In the genomic region with DNA sequence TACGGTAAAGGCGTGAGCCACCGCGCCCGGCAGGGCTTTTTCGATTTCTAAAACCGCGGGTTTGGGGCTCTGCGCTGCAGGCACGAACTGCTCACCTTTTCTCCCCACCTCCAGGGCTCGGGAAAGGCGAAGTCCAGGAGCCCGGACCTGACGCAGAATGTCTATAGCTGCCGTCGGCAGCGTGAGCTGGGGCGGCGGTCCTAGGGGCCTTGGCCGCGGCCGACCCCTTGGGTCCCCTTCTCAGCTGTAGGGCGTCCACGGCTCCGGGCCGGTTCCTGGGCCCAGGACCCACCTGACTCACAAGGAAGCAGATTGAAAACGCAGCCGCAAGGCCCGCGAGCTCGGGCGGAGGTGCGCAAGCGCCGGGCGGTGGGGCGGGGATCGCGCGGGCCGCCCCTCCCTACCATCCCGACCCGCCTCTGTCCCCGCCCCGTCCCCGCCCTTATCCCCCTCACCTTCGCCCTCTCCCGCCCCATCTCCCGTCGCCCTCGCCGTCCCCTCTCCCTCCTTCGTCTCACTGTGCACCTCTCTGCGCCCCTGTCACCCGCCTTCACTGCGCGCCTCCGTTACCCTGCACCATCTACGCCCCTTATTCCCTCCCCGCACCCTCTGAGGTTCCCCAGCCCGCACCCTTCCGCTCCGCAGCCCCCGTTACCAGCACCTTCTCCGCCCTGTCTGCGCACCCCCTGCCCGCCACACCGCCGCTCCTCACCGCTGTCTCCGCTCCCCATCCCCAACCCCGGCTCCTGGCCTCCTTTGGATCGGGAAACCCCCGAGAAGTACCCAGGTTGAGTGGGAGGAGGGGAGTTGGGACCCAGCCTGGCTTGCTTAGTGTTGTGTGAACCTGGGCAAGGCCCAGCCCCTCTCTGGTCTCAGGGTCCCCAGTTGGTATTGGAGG, we compare ENCODE assay signal across 1 cellular context.
TF ChIP-seq lines count a peak whose summit lies in the region.

A gene with protein sequence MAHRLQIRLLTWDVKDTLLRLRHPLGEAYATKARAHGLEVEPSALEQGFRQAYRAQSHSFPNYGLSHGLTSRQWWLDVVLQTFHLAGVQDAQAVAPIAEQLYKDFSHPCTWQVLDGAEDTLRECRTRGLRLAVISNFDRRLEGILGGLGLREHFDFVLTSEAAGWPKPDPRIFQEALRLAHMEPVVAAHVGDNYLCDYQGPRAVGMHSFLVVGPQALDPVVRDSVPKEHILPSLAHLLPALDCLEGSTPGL (minus strand): TSS at position 353 of the 898 bp plus-strand sequence. CDS start 2,632 bp downstream, outside the sequence.

TF ChIP-seq in HepG2, 621 proteins besides CTCF, POLR2A, EP300 and RAD21 (continued from another document and continues in another):
- TF ChIP-seq, protein P1, sequence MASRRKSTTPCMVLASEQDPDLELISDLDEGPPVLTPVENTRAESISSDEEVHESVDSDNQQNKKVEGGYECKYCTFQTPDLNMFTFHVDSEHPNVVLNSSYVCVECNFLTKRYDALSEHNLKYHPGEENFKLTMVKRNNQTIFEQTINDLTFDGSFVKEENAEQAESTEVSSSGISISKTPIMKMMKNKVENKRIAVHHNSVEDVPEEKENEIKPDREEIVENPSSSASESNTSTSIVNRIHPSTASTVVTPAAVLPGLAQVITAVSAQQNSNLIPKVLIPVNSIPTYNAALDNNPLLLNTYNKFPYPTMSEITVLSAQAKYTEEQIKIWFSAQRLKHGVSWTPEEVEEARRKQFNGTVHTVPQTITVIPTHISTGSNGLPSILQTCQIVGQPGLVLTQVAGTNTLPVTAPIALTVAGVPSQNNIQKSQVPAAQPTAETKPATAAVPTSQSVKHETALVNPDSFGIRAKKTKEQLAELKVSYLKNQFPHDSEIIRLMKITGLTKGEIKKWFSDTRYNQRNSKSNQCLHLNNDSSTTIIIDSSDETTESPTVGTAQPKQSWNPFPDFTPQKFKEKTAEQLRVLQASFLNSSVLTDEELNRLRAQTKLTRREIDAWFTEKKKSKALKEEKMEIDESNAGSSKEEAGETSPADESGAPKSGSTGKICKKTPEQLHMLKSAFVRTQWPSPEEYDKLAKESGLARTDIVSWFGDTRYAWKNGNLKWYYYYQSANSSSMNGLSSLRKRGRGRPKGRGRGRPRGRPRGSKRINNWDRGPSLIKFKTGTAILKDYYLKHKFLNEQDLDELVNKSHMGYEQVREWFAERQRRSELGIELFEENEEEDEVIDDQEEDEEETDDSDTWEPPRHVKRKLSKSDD (CRISPR knock-in tag; IDR thresholded peaks at IDR 0.05; ENCODE audit: low read depth) = 0 out of 2 replicates have a peak, but pooled peaks have one; percentile 38
- TF ChIP-seq HES4 (CRISPR knock-in tag; IDR thresholded peaks at IDR 0.05; ENCODE audit: borderline replicate concordance) (peak; percentile 69), ZNF337 (CRISPR knock-in tag; IDR thresholded peaks at IDR 0.05; ENCODE audit: borderline replicate concordance, low read depth) (no peak), ARID2 (CRISPR knock-in tag; IDR thresholded peaks at IDR 0.05; ENCODE audit: borderline replicate concordance) (peak; percentile 49; the same call in 1 of the 2 replicates), LCORL (IDR thresholded peaks at IDR 0.05) (no peak), LCORL (CRISPR knock-in tag; IDR thresholded peaks at IDR 0.05) (peak; percentile 73), ZNF746 (CRISPR knock-in tag; IDR thresholded peaks at IDR 0.05) (peak; percentile 87), TOPORS (CRISPR knock-in tag; IDR thresholded peaks at IDR 0.05) (peak; percentile 50; the same call in 1 of the 2 replicates), ZNF850 (CRISPR knock-in tag; conservative IDR thresholded peaks at IDR 0.05) (0 out of 2 replicates have a peak, but pooled peaks have one; percentile 36), ZNF446 (CRISPR knock-in tag; IDR thresholded peaks at IDR 0.05) (peak; percentile 76; the same call in 1 of the 2 replicates), ZNF292 (CRISPR knock-in tag; IDR thresholded peaks at IDR 0.05; ENCODE audit: borderline replicate concordance, low read depth) (peak; percentile 25; the same call in 1 of the 2 replicates), ZFYVE20 (CRISPR knock-in tag; IDR thresholded peaks at IDR 0.05; ENCODE audit: borderline replicate concordance, low read depth) (no peak), ZNF512B (CRISPR knock-in tag; IDR thresholded peaks at IDR 0.05; ENCODE audit: borderline replicate concordance) (no peak), SNAPC2 (CRISPR knock-in tag; IDR thresholded peaks at IDR 0.05) (no peak), ZNF543 (CRISPR knock-in tag; IDR thresholded peaks at IDR 0.05) (no peak; the same call in 1 of the 2 replicates), KDM6A (CRISPR knock-in tag; IDR thresholded peaks at IDR 0.05; ENCODE audit: low read depth) (peak; percentile 15; the same call in 1 of the 2 replicates), ZNF230 (CRISPR knock-in tag; IDR thresholded peaks at IDR 0.05) (peak; percentile 39; the same call in 1 of the 2 replicates), ZNF296 (CRISPR knock-in tag; conservative IDR thresholded peaks at IDR 0.05) (no peak), PAWR (CRISPR knock-in tag; IDR thresholded peaks at IDR 0.05; ENCODE audit: borderline replicate concordance) (no peak), KLF12 (CRISPR knock-in tag; IDR thresholded peaks at IDR 0.05; ENCODE audit: borderline replicate concordance) (0 out of 2 replicates have a peak, but pooled peaks have one; percentile 45), ZNF407 (CRISPR knock-in tag; IDR thresholded peaks at IDR 0.05; ENCODE audit: not compliant biosample characterization) (peak; percentile 61), RXRB (CRISPR knock-in tag; IDR thresholded peaks at IDR 0.05; ENCODE audit: borderline replicate concordance) (peak; percentile 51; the same call in 1 of the 2 replicates), ARID5B (CRISPR knock-in tag; IDR thresholded peaks at IDR 0.05) (peak; percentile 40; the same call in 1 of the 2 replicates), EED (CRISPR knock-in tag; IDR thresholded peaks at IDR 0.05) (no peak)
- TF ChIP-seq, protein P2, sequence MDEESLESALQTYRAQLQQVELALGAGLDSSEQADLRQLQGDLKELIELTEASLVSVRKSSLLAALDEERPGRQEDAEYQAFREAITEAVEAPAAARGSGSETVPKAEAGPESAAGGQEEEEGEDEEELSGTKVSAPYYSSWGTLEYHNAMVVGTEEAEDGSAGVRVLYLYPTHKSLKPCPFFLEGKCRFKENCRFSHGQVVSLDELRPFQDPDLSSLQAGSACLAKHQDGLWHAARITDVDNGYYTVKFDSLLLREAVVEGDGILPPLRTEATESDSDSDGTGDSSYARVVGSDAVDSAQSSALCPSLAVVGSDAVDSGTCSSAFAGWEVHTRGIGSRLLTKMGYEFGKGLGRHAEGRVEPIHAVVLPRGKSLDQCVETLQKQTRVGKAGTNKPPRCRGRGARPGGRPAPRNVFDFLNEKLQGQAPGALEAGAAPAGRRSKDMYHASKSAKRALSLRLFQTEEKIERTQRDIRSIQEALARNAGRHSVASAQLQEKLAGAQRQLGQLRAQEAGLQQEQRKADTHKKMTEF (CRISPR knock-in tag; IDR thresholded peaks at IDR 0.05) = peak; percentile 88
